Comparison of ENCODE assay signal across 11 cellular contexts in genomic region chr11:103484545-103484944, GRCh38.
"Had no signal": no experiment of that assay in that cellular context is flagged by ENCODE, and none has a peak within 500 bp of the region (broad histone marks: within the 10 kb centered on the region; RNA-seq: fewer than 3 reads in every experiment).

No MANE protein-coding gene starts in this region.

- DNase-seq: activated naive CD4-positive, alpha-beta T cell treated with anti-CD3 and anti-CD28 coated beads for 36 hours; activated naive CD8-positive, alpha-beta T cell treated with anti-CD3 and anti-CD28 coated beads, Interleukin-2, amount 50 U/mL, for 24 hours; aorta; mesenchymal stem cell; retina had no signal

- H3K4me3 ChIP-seq: cardiac muscle cell, hepatocyte had no signal

- H3K27me3 ChIP-seq: cardiac muscle cell, hepatocyte had no signal

- H3K27ac ChIP-seq: cardiac muscle cell, hepatocyte had no signal

- ATAC-seq: activated CD4-positive, CD25-positive, alpha-beta regulatory T cell treated with anti-CD3 and anti-CD28 coated beads, Interleukin-2, amount 50 U/mL, for 24 hours; activated naive CD8-positive, alpha-beta T cell treated with anti-CD3 and anti-CD28 coated beads, Interleukin-2, amount 50 U/mL, for 24 hours; esophagus mucosa; natural killer cell treated with Interleukin-12 subunit alpha and Interleukin-12 subunit beta and Interleukin-15 and Interleukin-18, amount 100 ng/mL, for 72 hours; stimulated activated effector memory CD8-positive, alpha-beta T cell treated with anti-CD3 and anti-CD28 coated beads, Interleukin-12 subunit alpha, Interleukin-12 subunit beta, amount 100 ng/mL, for 72 hours had no signal

- H3K36me3 ChIP-seq: cardiac muscle cell had no signal
